21 cellular contexts compared by ENCODE assay signal in genomic region chr5:107364443-107365096, GRCh38.
DNase-seq lines count a peak whose midpoint lies in the region; ATAC-seq, FAIRE-seq and TF ChIP-seq lines count a peak whose summit lies in the region.
"Had no signal": no experiment of that assay in that cellular context is flagged by ENCODE, and none has a peak within 500 bp of the region (broad histone marks: within the 10 kb centered on the region; RNA-seq: fewer than 3 reads in every experiment).

No MANE protein-coding gene starts in this region.

- no peak overlapping the region for H3K4me2 ChIP-seq in mesenchymal stem cell (ENCODE audit: low read length, poor library complexity, severe bottlenecking)
- H3K4me2 ChIP-seq: KMS-11, PC-9 had no signal

- H4K91ac ChIP-seq in mesenchymal stem cell (ENCODE audit: low read length) = no peak overlapping the region

- no peak overlapping the region for H3K4ac ChIP-seq in mesenchymal stem cell (ENCODE audit: low read depth in 1 of 2, low read length in 2 of 2)

- no peak overlapping the region for H4K8ac ChIP-seq in mesenchymal stem cell (ENCODE audit: low read length)

- H2BK15ac ChIP-seq in mesenchymal stem cell (ENCODE audit: low read depth, poor library complexity, severe bottlenecking) = no peak overlapping the region

- H3K9me3 ChIP-seq in mesenchymal stem cell (ENCODE audit: control insufficient read depth, low read length) = no peaks in the 10 kb centered on the region
- H3K9me3 ChIP-seq: SJSA1 had no signal

- H2AK5ac ChIP-seq in mesenchymal stem cell (ENCODE audit: low read length, severe bottlenecking) = peak overlapping the region; percentile 83

- H3K36me3 ChIP-seq in mesenchymal stem cell (ENCODE audit: control insufficient read depth in 1 of 2, insufficient read depth in 2 of 2, low read depth in 1 of 2, low read length in 2 of 2) = no peaks in the 10 kb centered on the region
- H3K36me3 ChIP-seq: brain microvascular endothelial cell, SJSA1 had no signal

- no peaks in the 10 kb centered on the region for H3K27me3 ChIP-seq in mesenchymal stem cell (ENCODE audit: control insufficient read depth in 1 of 2, insufficient read depth in 1 of 2, low read length in 2 of 2)
- H3K27me3 ChIP-seq: brain microvascular endothelial cell, SJSA1 had no signal

- no peak overlapping the region for H3K4me3 ChIP-seq in mesenchymal stem cell (ENCODE audit: insufficient read depth in 1 of 2, low read depth in 1 of 2, low read length in 2 of 2)
- H3K4me3 ChIP-seq: coronary artery, PC-9, SJSA1, skin epidermis had no signal

- H3K27ac ChIP-seq in mesenchymal stem cell (ENCODE audit: low read length, poor library complexity, severe bottlenecking) (no peak overlapping the region), substantia nigra (ENCODE audit: low read depth, low read length, poor library complexity, severe bottlenecking) (no peak overlapping the region)
- H3K27ac ChIP-seq: coronary artery, KMS-11, PC-9, skin epidermis had no signal

- no peak overlapping the region for H3K14ac ChIP-seq in mesenchymal stem cell (ENCODE audit: low read length in 2 of 2)

- ATAC-seq in GM18498 (IDR thresholded peaks at IDR 0.05; ENCODE audit: unreplicated experiment) (peak; percentile 28), GM19372 (IDR thresholded peaks at IDR 0.05; ENCODE audit: low read depth, unreplicated experiment) (peak; percentile 21), HG03175 (IDR thresholded peaks at IDR 0.05; ENCODE audit: unreplicated experiment) (peak; percentile 29)
- ATAC-seq: activated CD4-positive, CD25-positive, alpha-beta regulatory T cell treated with anti-CD3 and anti-CD28 coated beads, Interleukin-2, amount 50 U/mL, for 24 hours; activated T-helper 17 cell treated with anti-CD3 and anti-CD28 coated beads, Interleukin-2, amount 50 U/mL, for 72 hours had no signal

- no peak overlapping the region for H2BK12ac ChIP-seq in mesenchymal stem cell (ENCODE audit: low read length in 2 of 2)

- no peak overlapping the region for H3K18ac ChIP-seq in mesenchymal stem cell (ENCODE audit: low read depth in 1 of 2, low read length in 2 of 2)

- no peak overlapping the region for H3K9ac ChIP-seq in mesenchymal stem cell (ENCODE audit: low read length)
- H3K9ac ChIP-seq: KMS-11 had no signal

- H2BK120ac ChIP-seq in mesenchymal stem cell (ENCODE audit: low read depth, low read length) = no peak overlapping the region

- H3K4me1 ChIP-seq in mesenchymal stem cell (ENCODE audit: control insufficient read depth, insufficient read depth, low read depth, low read length) = peaks cover 3% of the 10 kb centered on the region

- H3K23ac ChIP-seq in mesenchymal stem cell (ENCODE audit: low read length in 2 of 2) = no peak overlapping the region

- no peak overlapping the region for H2AFZ ChIP-seq in mesenchymal stem cell (ENCODE audit: low read depth, low read length)
- H2AFZ ChIP-seq: PC-9 had no signal

- H3K79me1 ChIP-seq in mesenchymal stem cell (replicated peaks; ENCODE audit: low read length, poor library complexity, severe bottlenecking) = no peaks in the 10 kb centered on the region

- H2BK5ac ChIP-seq in mesenchymal stem cell (ENCODE audit: low read depth, low read length, poor library complexity, severe bottlenecking) = no peak overlapping the region

- DNase-seq in mesenchymal stem cell (no peak), NCI-H1436 (lab: John Stamatoyannopoulos, UW) (no peak), substantia nigra (lab: John Stamatoyannopoulos, UW) (no peak), D721Med (ENCODE audit: insufficient read length, low spot score) (no peak)
- no peak for DNase-seq in stimulated activated CD4-positive, alpha-beta T cell treated with anti-CD3 and anti-CD28 coated beads, Interleukin-15, amount 100 ng/mL, for 24 hours
- DNase-seq: brain microvascular endothelial cell; GF-D8; NCI-H1092; NCI-H2107; NCI-H526; PC-9; stimulated activated CD4-positive, alpha-beta T cell treated with anti-CD3 and anti-CD28 coated beads, Interleukin-4, amount 100 ng/mL, for 24 hours had no signal

- no peak for FAIRE-seq in D721Med (lab: Jason Lieb, UNC)

- no peak for TF ChIP-seq CTCF in D721Med (IDR thresholded peaks at IDR 0.05; ENCODE audit: insufficient read depth, missing control alignments)
